ENCODE assay signal across 14 cellular contexts in genomic region chr9:129241725-129242124, GRCh38.
"Had no signal": no experiment of that assay in that cellular context is flagged by ENCODE, and none has a peak within 500 bp of the region (broad histone marks: within the 10 kb centered on the region; RNA-seq: fewer than 3 reads in every experiment).

No MANE protein-coding gene starts in this region.

- H3K27me3 ChIP-seq: colonic mucosa, foreskin keratinocyte, sigmoid colon, testis had no signal

- H3K27me3 Mint-ChIP-seq: activated naive CD8-positive, alpha-beta T cell had no signal

- H3K36me3 ChIP-seq: colonic mucosa, neutrophil, sigmoid colon had no signal

- H3K9me3 ChIP-seq: colonic mucosa, neutrophil, sigmoid colon, testis had no signal

- H3K4me1 ChIP-seq: colonic mucosa had no signal

- ATAC-seq: activated CD4-positive, CD25-positive, alpha-beta regulatory T cell treated with anti-CD3 and anti-CD28 coated beads, Interleukin-2, amount 50 U/mL, for 24 hours; foreskin keratinocyte; left lobe of liver; stimulated activated naive CD8-positive, alpha-beta T cell treated with anti-CD3 and anti-CD28 coated beads, Interleukin-15, Interleukin-2, amounts not matched to agents 100 U/mL and 50 U/mL, for 24 hours had no signal

- H3K27ac ChIP-seq: colonic mucosa, foreskin keratinocyte, neutrophil had no signal

- DNase-seq: activated gamma-delta T cell; activated T-cell treated with anti-CD3 and anti-CD28 coated beads, Interleukin-2, amount 50 U/mL, for 1 hour; anterior cingulate cortex; colonic mucosa; foreskin keratinocyte; mesendoderm; sigmoid colon; stimulated activated CD4-positive, alpha-beta T cell treated with anti-CD3 and anti-CD28 coated beads, Interleukin-12 subunit alpha, Interleukin-12 subunit beta, amount 100 ng/mL, for 4 hours; stimulated activated naive CD8-positive, alpha-beta T cell treated with anti-CD3 and anti-CD28 coated beads, Interleukin-15, Interleukin-2, amounts not matched to agents 100 U/mL and 50 U/mL, for 24 hours; testis had no signal

- H3K36me3 Mint-ChIP-seq: activated naive CD8-positive, alpha-beta T cell had no signal

- H3K4me3 ChIP-seq: colonic mucosa, sigmoid colon, testis had no signal

- H3K4me3 Mint-ChIP-seq: activated naive CD8-positive, alpha-beta T cell had no signal
